In genomic region chr2:77910136-77910535, GRCh38 we compare ENCODE assay signal across 8 cellular contexts.
"Had no signal": no experiment of that assay in that cellular context is flagged by ENCODE, and none has a peak within 500 bp of the region (broad histone marks: within the 10 kb centered on the region; RNA-seq: fewer than 3 reads in every experiment).

No MANE protein-coding gene starts in this region.

- H3K9me3 ChIP-seq: HAP-1 had no signal

- ATAC-seq: HCT116 had no signal

- H3K36me3 ChIP-seq: HAP-1 had no signal

- H3K9ac ChIP-seq: GM23248 had no signal

- H3K4me1 Mint-ChIP-seq: H9 had no signal

- DNase-seq: GM23248, GOT3, H7, H9, HCEC 1CT, HFFc6 had no signal

- H3K9me3 Mint-ChIP-seq: H9 had no signal

- H3K27ac Mint-ChIP-seq: H9, HFFc6 had no signal

- H3K4me3 ChIP-seq: GM23248, HAP-1 had no signal

- H3K4me1 ChIP-seq: HAP-1 had no signal

- H3K4me3 Mint-ChIP-seq: H9, HFFc6 had no signal

- H3K27ac ChIP-seq: GM23248 had no signal

- H2AFZ ChIP-seq: GM23248 had no signal
